Comparison of ENCODE assay signal across 8 cellular contexts in genomic region chr17:42459983-42460300, GRCh38. TPM values are rescaled to one million over a fixed set of nuclear protein-coding genes. Genes with fewer than 3 reads are reported as not detected.
DNase-seq lines count a peak whose midpoint lies in the region; ATAC-seq and TF ChIP-seq lines count a peak whose summit lies in the region.

No MANE protein-coding gene starts in this region.

- H3K36me3 Mint-ChIP-seq in activated CD8-positive, alpha-beta memory T cell treated with anti-CD3 and anti-CD28 coated beads, Interleukin-2, amount 10 ng/mL, durations not matched to agents 7 days and 5 days = peaks cover 2% of the 10 kb centered on the region
- H3K36me3 Mint-ChIP-seq in brain = peaks cover 32% of the 10 kb centered on the region

- H3K27ac ChIP-seq in stomach = peak overlapping the region; percentile 95 to 97 (median 96)

- peaks cover 34% of the 10 kb centered on the region for H3K27me3 Mint-ChIP-seq in activated CD8-positive, alpha-beta memory T cell treated with anti-CD3 and anti-CD28 coated beads, Interleukin-2, amount 10 ng/mL, durations not matched to agents 7 days and 5 days
- H3K27me3 Mint-ChIP-seq in brain = peaks cover 8% of the 10 kb centered on the region

- TF ChIP-seq POLR2A in stomach (IDR thresholded peaks at IDR 0.05) = no peak

- H3K4me1 Mint-ChIP-seq in activated CD8-positive, alpha-beta memory T cell treated with anti-CD3 and anti-CD28 coated beads, Interleukin-2, amount 10 ng/mL, durations not matched to agents 7 days and 5 days = peaks cover 40% of the 10 kb centered on the region
- peaks cover 67% of the 10 kb centered on the region for H3K4me1 Mint-ChIP-seq in brain

- H3K4me3 Mint-ChIP-seq in activated CD8-positive, alpha-beta memory T cell treated with anti-CD3 and anti-CD28 coated beads, Interleukin-2, amount 10 ng/mL, durations not matched to agents 7 days and 5 days = no peak overlapping the region
- H3K4me3 Mint-ChIP-seq in brain = peak overlapping the region; percentile 90 to 96 (median 96)

- H3K27me3 ChIP-seq in kidney epithelial cell (ENCODE audit: control insufficient read depth, insufficient read depth, low read length) (no peaks in the 10 kb centered on the region), stomach (no peaks in the 10 kb centered on the region)

- H3K4me3 ChIP-seq in kidney epithelial cell (ENCODE audit: low read depth, low read length) = peak overlapping the region; percentile 83
- peak overlapping the region; percentile 62 to 76 (median 70) for H3K4me3 ChIP-seq in stomach

- peak; percentile 43 for DNase-seq in activated CD8-positive, alpha-beta memory T cell treated with anti-CD3 and anti-CD28 coated beads, Interleukin-2, amount 10 ng/mL, durations not matched to agents 7 days and 5 days
- no peak for DNase-seq in activated CD8-positive, alpha-beta memory T cell treated with anti-CD3 and anti-CD28 coated beads for 24 hours
- peak; percentile 49 for DNase-seq in NCI-H82 treated with DMSO at 0.1 percent for 48 hours (lab: John Stamatoyannopoulos, UW; ENCODE audit: unreplicated experiment)
- DNase-seq in kidney epithelial cell (ENCODE audit: low read depth) = no peak
- DNase-seq in stomach = no peak

- peaks cover 21 to 81% (median 52%) of the 10 kb centered on the region in 4 donors for H3K4me1 ChIP-seq in stomach

- H3K9me3 Mint-ChIP-seq in activated CD8-positive, alpha-beta memory T cell treated with anti-CD3 and anti-CD28 coated beads, Interleukin-2, amount 10 ng/mL, durations not matched to agents 7 days and 5 days (ENCODE audit: low read depth) = no peaks in the 10 kb centered on the region
- H3K9me3 Mint-ChIP-seq in brain = peaks cover 0 to 3% (median 0%) of the 10 kb centered on the region in 5 experiments

- intact Hi-C loops in stomach (cut with DNase I; ENCODE audit: low total_unique reads) = no loop called here

- no peaks in the 10 kb centered on the region for H3K9me3 ChIP-seq in stomach

- no peak for TF ChIP-seq EP300 in stomach (IDR thresholded peaks at IDR 0.05)

- CTCF ChIA-PET in activated CD8-positive, alpha-beta memory T cell treated with anti-CD3 and anti-CD28 coated beads, Interleukin-2, amount 10 ng/mL, durations not matched to agents 7 days and 5 days (lab: Charles Lee) = interaction anchor here (1.0 to 2.0 kb wide), 6 partner anchors 8 to 119 kb away, joined by 3 to 5 read pairs (median 4); no protein-coding TSS in a partner anchor

- TF ChIP-seq CTCF in brain (conservative IDR thresholded peaks at IDR 0.05) = no peak
- TF ChIP-seq CTCF in kidney epithelial cell (IDR thresholded peaks at IDR 0.05; ENCODE audit: insufficient read depth, low read length, poor library complexity, severe bottlenecking) = no peak
- no peak for TF ChIP-seq CTCF in stomach (IDR thresholded peaks at IDR 0.05)

- 6 to 9% (median 7%) methylated on average over 4 of the region's 4 CpGs for WGBS in stomach, 5 donors

- peak; percentile 47 for ATAC-seq in activated CD8-positive, alpha-beta memory T cell treated with anti-CD3 and anti-CD28 coated beads, Interleukin-2, amount 10 ng/mL, durations not matched to agents 7 days and 5 days
- ATAC-seq in GM19023 (IDR thresholded peaks at IDR 0.05; ENCODE audit: unreplicated experiment) (no peak), GM18858 (IDR thresholded peaks at IDR 0.05; ENCODE audit: unreplicated experiment) (no peak)

- H3K27ac Mint-ChIP-seq in activated CD8-positive, alpha-beta memory T cell treated with anti-CD3 and anti-CD28 coated beads, Interleukin-2, amount 10 ng/mL, durations not matched to agents 7 days and 5 days = no peak overlapping the region
- H3K27ac Mint-ChIP-seq in brain = peak overlapping the region; percentile 92 to 99 (median 98)

- no peaks in the 10 kb centered on the region for H3K36me3 ChIP-seq in kidney epithelial cell (ENCODE audit: control insufficient read depth, insufficient read depth, low read length)
- peaks cover 5 to 41% (median 36%) of the 10 kb centered on the region in 4 donors for H3K36me3 ChIP-seq in stomach

RNA-seq across cellular contexts. Expression of gene ATP6V0A1, which starts 1.3 kb away (rescaled TPM):
- 1 to 10 TPM; 4.6 to 6.0 TPM for total RNA-seq in activated CD8-positive, alpha-beta memory T cell treated with anti-CD3 and anti-CD28 coated beads, Interleukin-2, amount 10 ng/mL, durations not matched to agents 7 days and 5 days
- polyA plus RNA-seq in brain (ENCODE audit: insufficient read depth, low read depth, low replicate concordance) (163 TPM), stomach (10 to 100 TPM; 13.1 to 24.5 (median 13.2) TPM)
- total RNA-seq in kidney epithelial cell (43.9 and 46.4 TPM in 2 replicates), stomach (100 to 1,000 TPM in 3 of 5 donors, 10 to 100 TPM in 2; 61.7 to 435 (median 123) TPM)

RNA-seq across cellular contexts. Expression of gene CAVIN1, which starts 36.9 kb away (rescaled TPM):
- total RNA-seq in activated CD8-positive, alpha-beta memory T cell treated with anti-CD3 and anti-CD28 coated beads, Interleukin-2, amount 10 ng/mL, durations not matched to agents 7 days and 5 days = 1 to 10 TPM in 1 of 2 experiments, under 1 TPM in 1; 0.66 to 1.3 TPM
- polyA plus RNA-seq in brain (ENCODE audit: insufficient read depth, low read depth, low replicate concordance) (36.9 TPM), stomach (100 to 1,000 TPM in 1 of 3 donors, 10 to 100 TPM in 2; 61.2 to 104 (median 94.2) TPM)
- total RNA-seq in kidney epithelial cell (58.5 and 70.2 TPM in 2 replicates), stomach (100 to 1,000 TPM in 3 of 5 donors, 10 to 100 TPM in 2; 75.2 to 244 (median 162) TPM)

Comparison
In these comparisons a context has a peak if more than half of its experiments do, and no peak if none do; other contexts are left out.
1. DNase-seq: peak in activated CD8-positive, alpha-beta memory T cell treated with anti-CD3 and anti-CD28 coated beads, Interleukin-2, amount 10 ng/mL, durations not matched to agents 7 days and 5 days (single experiment) and NCI-H82 treated with DMSO at 0.1 percent for 48 hours (single experiment); none in activated CD8-positive, alpha-beta memory T cell treated with anti-CD3 and anti-CD28 coated beads for 24 hours (single experiment), kidney epithelial cell (single experiment) and stomach (single experiment).
2. RNA of gene CAVIN1, which starts 36.9 kb away (total RNA-seq): 75.2 to 244 TPM in stomach and 58.5 to 70.2 TPM in kidney epithelial cell; 0.66 to 1.3 TPM in activated CD8-positive, alpha-beta memory T cell treated with anti-CD3 and anti-CD28 coated beads, Interleukin-2, amount 10 ng/mL, durations not matched to agents 7 days and 5 days; every median in the first group is over 10 times any median in the second.